8 cellular contexts compared by ENCODE assay signal in genomic region chr14:59511916-59512530, GRCh38. TPM values are rescaled to one million over a fixed set of nuclear protein-coding genes. Genes with fewer than 3 reads are reported as not detected.
DNase-seq lines count a peak whose midpoint lies in the region; ATAC-seq and TF ChIP-seq lines count a peak whose summit lies in the region.

No MANE protein-coding gene starts in this region.

- ATAC-seq in stimulated activated naive CD8-positive, alpha-beta T cell treated with anti-CD3 and anti-CD28 coated beads, Interleukin-15, Interleukin-2, amounts not matched to agents 100 U/mL and 50 U/mL, for 24 hours = no peak
- no peak for ATAC-seq in stimulated activated naive CD8-positive, alpha-beta T cell treated with anti-CD3 and anti-CD28 coated beads, Interleukin-15, amount 100 ng/mL, for 72 hours

- no peak for TF ChIP-seq POLR2A in suprapubic skin (IDR thresholded peaks at IDR 0.05)

- H3K4me1 ChIP-seq in suprapubic skin = no peaks in the 10 kb centered on the region

- no peak overlapping the region for H3K27ac ChIP-seq in suprapubic skin

- H3K27me3 Mint-ChIP-seq in stimulated activated naive CD8-positive, alpha-beta T cell treated with anti-CD3 and anti-CD28 coated beads, Interleukin-15, amount 100 ng/mL, for 72 hours = peaks cover 39% of the 10 kb centered on the region

- no peaks in the 10 kb centered on the region for H3K4me1 Mint-ChIP-seq in stimulated activated naive CD8-positive, alpha-beta T cell treated with anti-CD3 and anti-CD28 coated beads, Interleukin-15, amount 100 ng/mL, for 72 hours

- H3K9me3 Mint-ChIP-seq in stimulated activated naive CD8-positive, alpha-beta T cell treated with anti-CD3 and anti-CD28 coated beads, Interleukin-15, amount 100 ng/mL, for 72 hours = peaks cover 0 to 8% of the 10 kb centered on the region in 2 donors

- TF ChIP-seq CTCF in epithelial cell of proximal tubule (conservative IDR thresholded peaks at IDR 0.05; ENCODE audit: low read depth, low read length) (peak; percentile 75), suprapubic skin (IDR thresholded peaks at IDR 0.05) (no peak)

- no peaks in the 10 kb centered on the region for H3K27me3 ChIP-seq in suprapubic skin

- no peak overlapping the region for H3K27ac Mint-ChIP-seq in stimulated activated naive CD8-positive, alpha-beta T cell treated with anti-CD3 and anti-CD28 coated beads, Interleukin-15, amount 100 ng/mL, for 72 hours

- TF ChIP-seq EP300 in suprapubic skin (IDR thresholded peaks at IDR 0.05) = no peak

- DNase-seq in stimulated activated naive CD8-positive, alpha-beta T cell treated with anti-CD3 and anti-CD28 coated beads, Interleukin-15, Interleukin-2, amounts not matched to agents 100 U/mL and 50 U/mL, for 24 hours = peak; percentile 20
- DNase-seq in stimulated activated naive CD8-positive, alpha-beta T cell treated with anti-CD3 and anti-CD28 coated beads, Interleukin-15, amount 100 ng/mL, for 72 hours = no peak
- DNase-seq in NCI-H526 treated with DMSO at 0.1 percent for 48 hours (lab: John Stamatoyannopoulos, UW) (peak; percentile 17), epithelial cell of proximal tubule (ENCODE audit: low read depth) (no peak), DMS114 treated with DMSO at 0.1 percent for 48 hours (lab: John Stamatoyannopoulos, UW; ENCODE audit: unreplicated experiment) (no peak), suprapubic skin (ENCODE audit: low spot score in 2 of 2) (no peak), hepatic stellate cell (ENCODE audit: low spot score) (no peak)
- DNase-seq in stimulated activated CD4-positive, alpha-beta T cell treated with anti-CD3 and anti-CD28 coated beads, Interleukin-4, amount 100 ng/mL, for 24 hours = no peak

- no peaks in the 10 kb centered on the region for H3K36me3 ChIP-seq in suprapubic skin

- WGBS in suprapubic skin = 70% methylated on average over 4 of the region's 4 CpGs

- H3K4me3 ChIP-seq in epithelial cell of proximal tubule (ENCODE audit: low read depth, low read length) (no peak overlapping the region), suprapubic skin (no peak overlapping the region)

- H3K4me3 Mint-ChIP-seq in stimulated activated naive CD8-positive, alpha-beta T cell treated with anti-CD3 and anti-CD28 coated beads, Interleukin-15, amount 100 ng/mL, for 72 hours = no peak overlapping the region

- H3K9me3 ChIP-seq in suprapubic skin = no peaks in the 10 kb centered on the region

RNA-seq across cellular contexts. Expression of gene JKAMP, which starts 27.7 kb away (rescaled TPM):
- total RNA-seq in epithelial cell of proximal tubule = 57.1 and 59.3 TPM in 2 replicates
- 10 to 100 TPM; 49.8 to 56.7 (median 53.5) TPM for total RNA-seq in suprapubic skin

RNA-seq across cellular contexts. Expression of gene L3HYPDH, which starts 27.8 kb away (rescaled TPM):
- total RNA-seq in epithelial cell of proximal tubule = 19.5 and 28.7 TPM in 2 replicates
- total RNA-seq in suprapubic skin = 10 to 100 TPM; 15.3 to 59.1 (median 23.3) TPM

RNA-seq across cellular contexts. Expression of gene GPR135, which starts 46.8 kb away (rescaled TPM):
- total RNA-seq in epithelial cell of proximal tubule (0.87 and 1.3 TPM in 2 replicates), suprapubic skin (1 to 10 TPM; 1.3 to 5.9 (median 2.4) TPM)

Comparison
In these comparisons a context has a peak if more than half of its experiments do, and no peak if none do; other contexts are left out.
1. DNase-seq: peak in stimulated activated naive CD8-positive, alpha-beta T cell treated with anti-CD3 and anti-CD28 coated beads, Interleukin-15, Interleukin-2, amounts not matched to agents 100 U/mL and 50 U/mL, for 24 hours (single experiment) and NCI-H526 treated with DMSO at 0.1 percent for 48 hours (single experiment); none in stimulated activated naive CD8-positive, alpha-beta T cell treated with anti-CD3 and anti-CD28 coated beads, Interleukin-15, amount 100 ng/mL, for 72 hours (0 of 2), epithelial cell of proximal tubule (single experiment), DMS114 treated with DMSO at 0.1 percent for 48 hours (single experiment), suprapubic skin (0 of 2), hepatic stellate cell (single experiment) and stimulated activated CD4-positive, alpha-beta T cell treated with anti-CD3 and anti-CD28 coated beads, Interleukin-4, amount 100 ng/mL, for 24 hours (single experiment).